In genomic region chr12:10719482-10719881, GRCh38 we compare ENCODE assay signal across 12 cellular contexts. TPM values are rescaled to one million over a fixed set of nuclear protein-coding genes. Genes with fewer than 3 reads are reported as not detected.
DNase-seq lines count a peak whose midpoint lies in the region; ATAC-seq and TF ChIP-seq lines count a peak whose summit lies in the region.
"Had no signal": no experiment of that assay in that cellular context is flagged by ENCODE, and none has a peak within 500 bp of the region (broad histone marks: within the 10 kb centered on the region; RNA-seq: fewer than 3 reads in every experiment).

No MANE protein-coding gene starts in this region.

- intact Hi-C loops in OCI-LY7 (cut with micrococcal nuclease; ENCODE audit: unreplicated experiment) (no loop called here), esophagus squamous epithelium (cut with DNase I) (no loop called here)

- H3K4me3 ChIP-seq in BLaER1, result no peak overlapping the region
- no peak overlapping the region for H3K4me3 ChIP-seq in OCI-LY7 (ENCODE audit: low read depth, low read length, poor library complexity, severe bottlenecking)
- H3K4me3 ChIP-seq in esophagus squamous epithelium, result peak overlapping the region in 3 of 4 donors; percentile 70 to 96 (median 88)
- no peak overlapping the region for H3K4me3 ChIP-seq in osteoblast (ENCODE audit: insufficient read depth, low read length)

- BruUV-seq in OCI-LY7 (replicated peaks; lab: Mats Ljungman, UMichigan), result no TSS peak

- no peaks in the 10 kb centered on the region for H3K9me2 ChIP-seq in OCI-LY7 (ENCODE audit: insufficient read depth, low read length)

- ATAC-seq in GM21528 (IDR thresholded peaks at IDR 0.05; ENCODE audit: low FRiP score, unreplicated experiment) (no peak), HG02678 (IDR thresholded peaks at IDR 0.05; ENCODE audit: unreplicated experiment) (no peak)
- ATAC-seq: activated T-helper 17 cell treated with anti-CD3 and anti-CD28 coated beads, Interleukin-2, amount 50 U/mL, for 72 hours had no signal

- H3K27me3 ChIP-seq in BLaER1 (no peaks in the 10 kb centered on the region), esophagus squamous epithelium (no peaks in the 10 kb centered on the region), osteoblast (ENCODE audit: insufficient read depth, low read length) (no peaks in the 10 kb centered on the region)

- H3K79me2 ChIP-seq in OCI-LY7 (ENCODE audit: insufficient read depth, low read depth, low read length) (peaks cover 50% of the 10 kb centered on the region), osteoblast (ENCODE audit: insufficient read depth, low read length) (peaks cover 76% of the 10 kb centered on the region)

- CTCF ChIA-PET in OCI-LY7 (lab: Charles Lee; ENCODE audit: unreplicated experiment), result no interaction called here

- TF ChIP-seq POLR2A in esophagus squamous epithelium (IDR thresholded peaks at IDR 0.05), result peak in 1 of 4 donors; percentile 31

- no peak overlapping the region for H3K27ac ChIP-seq in BLaER1
- no peak overlapping the region for H3K27ac ChIP-seq in OCI-LY7 (ENCODE audit: low read depth, low read length, poor library complexity, severe bottlenecking)
- H3K27ac ChIP-seq in esophagus squamous epithelium, result peak overlapping the region; percentile 42 to 99 (median 98)
- peak overlapping the region; percentile 87 for H3K27ac ChIP-seq in osteoblast (ENCODE audit: low read depth, low read length)
- H3K27ac ChIP-seq: KMS-11 had no signal

- no peak overlapping the region for H2AFZ ChIP-seq in OCI-LY7 (ENCODE audit: low read length)
- H2AFZ ChIP-seq in osteoblast (ENCODE audit: low read length), result no peak overlapping the region

- H4K20me1 ChIP-seq in BLaER1, result peaks cover 74% of the 10 kb centered on the region
- peaks cover 19% of the 10 kb centered on the region; the same call in 1 of the 2 replicates for H4K20me1 ChIP-seq in OCI-LY7 (ENCODE audit: insufficient read depth, low read length)
- no peaks in the 10 kb centered on the region for H4K20me1 ChIP-seq in osteoblast (ENCODE audit: insufficient read depth, low read length)

- H3K9me3 ChIP-seq in BLaER1 (no peaks in the 10 kb centered on the region), OCI-LY7 (ENCODE audit: low read length) (no peaks in the 10 kb centered on the region), esophagus squamous epithelium (no peaks in the 10 kb centered on the region), osteoblast (ENCODE audit: low read depth, low read length) (no peaks in the 10 kb centered on the region)

- 34 to 45% methylated on average over 4 of the region's 4 CpGs for WGBS in esophagus squamous epithelium, 2 donors

- H3K36me3 ChIP-seq in BLaER1, result peaks cover 29% of the 10 kb centered on the region
- H3K36me3 ChIP-seq in OCI-LY7 (ENCODE audit: insufficient read depth, low read length), result peaks cover 43% of the 10 kb centered on the region
- H3K36me3 ChIP-seq in esophagus squamous epithelium, result peaks cover 0 to 14% (median 8%) of the 10 kb centered on the region in 3 donors
- H3K36me3 ChIP-seq in osteoblast (ENCODE audit: insufficient read depth, low read length), result peaks cover 15% of the 10 kb centered on the region

- no peak for TF ChIP-seq CTCF in OCI-LY7 (conservative IDR thresholded peaks at IDR 0.05; ENCODE audit: low read length)
- TF ChIP-seq CTCF in esophagus squamous epithelium (IDR thresholded peaks at IDR 0.05), result no peak
- TF ChIP-seq CTCF in osteoblast (IDR thresholded peaks at IDR 0.05; ENCODE audit: extremely low read depth, low read depth, low read length), result no peak

- DNase-seq in OCI-LY7 (ENCODE audit: low spot score) (no peak), esophagus squamous epithelium (lab: John Stamatoyannopoulos, UW) (no peak), osteoblast (ENCODE audit: insufficient read length, low spot score, missing footprints) (no peak), kidney glomerular epithelial cell (lab: John Stamatoyannopoulos, UW) (no peak), D341Med (ENCODE audit: low spot score) (no peak)
- DNase-seq: SHP77 treated with DMSO at 0.1 percent for 48 hours; stimulated activated CD4-positive, alpha-beta T cell treated with anti-CD3 and anti-CD28 coated beads, Interleukin-2, amount 100 ng/mL, for 24 hours had no signal

- peaks cover 56% of the 10 kb centered on the region for H3K4me1 ChIP-seq in BLaER1
- H3K4me1 ChIP-seq in OCI-LY7 (ENCODE audit: insufficient read depth, low read length, poor library complexity, severe bottlenecking), result peaks cover 28% of the 10 kb centered on the region
- peaks cover 11 to 82% (median 52%) of the 10 kb centered on the region in 3 donors for H3K4me1 ChIP-seq in esophagus squamous epithelium
- H3K4me1 ChIP-seq in osteoblast (ENCODE audit: insufficient read depth, low read length), result peaks cover 54% of the 10 kb centered on the region

- peak overlapping the region; percentile 83 for H3K4me2 ChIP-seq in BLaER1
- 0 out of 2 replicates have a peak overlapping the region, but pooled peaks have one; percentile 75 for H3K4me2 ChIP-seq in OCI-LY7 (ENCODE audit: low read length)
- H3K4me2 ChIP-seq in osteoblast (ENCODE audit: insufficient read depth, low read length), result no peak overlapping the region
- H3K4me2 ChIP-seq: KMS-11 had no signal

- H3K9ac ChIP-seq in BLaER1, result no peak overlapping the region
- H3K9ac ChIP-seq: KMS-11 had no signal

- POLR2A ChIA-PET in OCI-LY7 (lab: Charles Lee), result interaction anchor here (1.1 to 3.1 kb wide), 5 partner anchors 8 to 106 kb away, joined by 3 to 9 read pairs (median 6); partner anchors contain the start of gene MAGOHB

RNA-seq across cellular contexts. Expression of gene YBX3, which starts 3.6 kb away (rescaled TPM):
- total RNA-seq in OCI-LY7 (2014; rRNA removed; shearing (Covaris generic)), result 70.7 and 97.5 TPM in 2 replicates
- total RNA-seq in OCI-LY7 (2022) (220 and 223 TPM in 2 replicates), esophagus squamous epithelium (100 to 1,000 TPM; 318 to 484 (median 370) TPM), osteoblast (147 TPM in 2 replicates)

RNA-seq across cellular contexts. Expression of gene STYK1, which starts 45.6 kb away (rescaled TPM):
- total RNA-seq in OCI-LY7 (2014; rRNA removed; shearing (Covaris generic)), result not detected in 2 replicates
- total RNA-seq in OCI-LY7 (2022) (0.11 TPM in 1 of 2 replicates, not detected in the other), esophagus squamous epithelium (10 to 100 TPM in 1 of 4 donors, 1 to 10 TPM in 3; 3.4 to 11.7 (median 8.2) TPM), osteoblast (under 0.01 TPM in 2 replicates)

Comparison
In these comparisons a context has a peak if more than half of its experiments do, and no peak if none do; other contexts are left out.
1. H3K27ac ChIP-seq: peak in esophagus squamous epithelium (4 of 4) and osteoblast (single experiment); none in BLaER1 (single experiment) and OCI-LY7 (single experiment).
2. H3K4me3 ChIP-seq: peak in esophagus squamous epithelium (3 of 4); none in BLaER1 (single experiment), OCI-LY7 (single experiment) and osteoblast (single experiment).